1 cellular context compared by ENCODE assay signal in genomic region chr11:59283825-59284772, GRCh38.
TF ChIP-seq lines count a peak whose summit lies in the region.

No MANE protein-coding gene starts in this region.

TF ChIP-seq in GM12878, 131 proteins besides CTCF, POLR2A, EP300 and RAD21 (continued from another document):
- no peak for TF ChIP-seq BCL3 (IDR thresholded peaks at IDR 0.05; ENCODE audit: borderline replicate concordance, insufficient read depth, low read depth, low read length, poor library complexity, severe bottlenecking)
- TF ChIP-seq BCL11A (IDR thresholded peaks at IDR 0.05; ENCODE audit: low read depth, low read length): 0 out of 2 replicates have a peak, but pooled peaks have one; percentile 6
- TF ChIP-seq MYB (IDR thresholded peaks at IDR 0.05; ENCODE audit: borderline replicate concordance, low read depth, low read length): no peak
- no peak; the same call in 1 of the 2 replicates for TF ChIP-seq POLR2AphosphoS5 (IDR thresholded peaks at IDR 0.05; ENCODE audit: low read length)
- no peak for TF ChIP-seq KLF5 (IDR thresholded peaks at IDR 0.05; ENCODE audit: partially characterized antibody)
- TF ChIP-seq HDAC2 (IDR thresholded peaks at IDR 0.05): no peak
- 0 out of 2 replicates have a peak, but pooled peaks have one; percentile 38 for TF ChIP-seq DPF2 (IDR thresholded peaks at IDR 0.05)
- no peak for TF ChIP-seq YBX1 (IDR thresholded peaks at IDR 0.05)
- no peak for TF ChIP-seq TBL1XR1 (IDR thresholded peaks at IDR 0.05; ENCODE audit: low read depth, low read length)
- TF ChIP-seq EED (IDR thresholded peaks at IDR 0.05; ENCODE audit: low read depth): peak; percentile 68
- no peak for TF ChIP-seq REST (IDR thresholded peaks at IDR 0.05; ENCODE audit: low read depth, low read length)
- peak; percentile 31 to 54; a peak in 2 of 4 replicates for TF ChIP-seq BHLHE40 (IDR thresholded peaks at IDR 0.05; ENCODE audit: borderline replicate concordance in 1 of 2, low read depth in 2 of 2, low read length in 1 of 2)
- no peak for TF ChIP-seq SREBF2 (IDR thresholded peaks at IDR 0.05; ENCODE audit: low read length)
- no peak for TF ChIP-seq KDM1A (IDR thresholded peaks at IDR 0.05; ENCODE audit: borderline replicate concordance)
- TF ChIP-seq TCF7 (IDR thresholded peaks at IDR 0.05; ENCODE audit: borderline replicate concordance): no peak
- TF ChIP-seq SREBF1 (IDR thresholded peaks at IDR 0.05; ENCODE audit: low read length): no peak
- TF ChIP-seq TCF12 (IDR thresholded peaks at IDR 0.05; ENCODE audit: low read depth, low read length): 0 out of 2 replicates have a peak, but pooled peaks have one; percentile 5
- TF ChIP-seq NR2F1 (conservative IDR thresholded peaks at IDR 0.05): peak; percentile 89
- no peak for TF ChIP-seq PAX8 (IDR thresholded peaks at IDR 0.05)
- TF ChIP-seq ATF2 (IDR thresholded peaks at IDR 0.05; ENCODE audit: low read length): peak; percentile 55; the same call in 1 of the 2 replicates
- peak; percentile 42; the same call in 1 of the 2 replicates for TF ChIP-seq CBX5 (IDR thresholded peaks at IDR 0.05; ENCODE audit: low read depth)
- no peak for TF ChIP-seq IRF3 (IDR thresholded peaks at IDR 0.05)
- TF ChIP-seq POLR2AphosphoS2 (IDR thresholded peaks at IDR 0.05; ENCODE audit: low read depth, low read length): no peak
- TF ChIP-seq CUX1 (IDR thresholded peaks at IDR 0.05; ENCODE audit: insufficient replicate concordance, low read depth, low read length): no peak
- TF ChIP-seq SP1 (IDR thresholded peaks at IDR 0.05; ENCODE audit: low read depth, low read length): no peak
- no peak for TF ChIP-seq ZNF274 (IDR thresholded peaks at IDR 0.05; ENCODE audit: insufficient read depth, insufficient read length)
- TF ChIP-seq ZSCAN29 (IDR thresholded peaks at IDR 0.05): peak; percentile 86
- no peak for TF ChIP-seq USF1 (IDR thresholded peaks at IDR 0.05; ENCODE audit: borderline replicate concordance, extremely low read length, insufficient read depth, low read depth, low read length)
- no peak for TF ChIP-seq SIX5 (IDR thresholded peaks at IDR 0.05; ENCODE audit: low read depth, low read length, severe bottlenecking)
- no peak; the same call in 1 of the 2 replicates for TF ChIP-seq MTA3 (IDR thresholded peaks at IDR 0.05; ENCODE audit: borderline replicate concordance, low read length)
- no peak for TF ChIP-seq NRF1 (conservative IDR thresholded peaks at IDR 0.05; ENCODE audit: low read depth, low read length)
- no peak for TF ChIP-seq CEBPZ (IDR thresholded peaks at IDR 0.05; ENCODE audit: low read depth, low read length)
- 0 out of 2 replicates have a peak, but pooled peaks have one; percentile 68 for TF ChIP-seq TARDBP (IDR thresholded peaks at IDR 0.05; ENCODE audit: borderline replicate concordance)
- TF ChIP-seq GABPA (IDR thresholded peaks at IDR 0.05; ENCODE audit: low read depth): no peak
- TF ChIP-seq SMC3 (IDR thresholded peaks at IDR 0.05; ENCODE audit: borderline replicate concordance, low read length): peak; percentile 90
- no peak for TF ChIP-seq ASH2L (IDR thresholded peaks at IDR 0.05; ENCODE audit: borderline replicate concordance, low read depth)
- TF ChIP-seq SMAD5 (IDR thresholded peaks at IDR 0.05; ENCODE audit: low read depth): 0 out of 2 replicates have a peak, but pooled peaks have one; percentile 16
- peak; percentile 85 for TF ChIP-seq MLLT1 (IDR thresholded peaks at IDR 0.05)
- no peak for TF ChIP-seq EZH2 (IDR thresholded peaks at IDR 0.05; ENCODE audit: borderline replicate concordance, control insufficient read depth, low read depth, low read length)
- no peak for TF ChIP-seq SRF (IDR thresholded peaks at IDR 0.05; ENCODE audit: low read depth in 2 of 2, low read length in 2 of 2)
- TF ChIP-seq PML (IDR thresholded peaks at IDR 0.05; ENCODE audit: low read length): 0 out of 2 replicates have a peak, but pooled peaks have one; percentile 34
- peak; percentile 75 for TF ChIP-seq MEF2B (IDR thresholded peaks at IDR 0.05; ENCODE audit: partially characterized antibody, poor library complexity, severe bottlenecking)
- TF ChIP-seq TCF3 (IDR thresholded peaks at IDR 0.05; ENCODE audit: borderline replicate concordance, insufficient read depth, low read depth, low read length): no peak
